ENCODE assay signal across 8 cellular contexts in genomic region chr2:218671077-218671653, GRCh38. TPM values are rescaled to one million over a fixed set of nuclear protein-coding genes. Genes with fewer than 3 reads are reported as not detected.
DNase-seq lines count a peak whose midpoint lies in the region; ATAC-seq and TF ChIP-seq lines count a peak whose summit lies in the region.

No MANE protein-coding gene starts in this region.

- H2AK5ac ChIP-seq in H9 (ENCODE audit: insufficient read length, low read length): no peak overlapping the region

- peaks cover 9 to 29% (median 23%) of the 10 kb centered on the region in 3 experiments; a peak in 6 of 7 replicates for H3K36me3 Mint-ChIP-seq in H9 (ENCODE audit: insufficient read depth in 1 of 3, low read depth in 3 of 3)
- H3K36me3 Mint-ChIP-seq in activated CD4-positive, alpha-beta memory T cell treated with anti-CD3 and anti-CD28 coated beads for 36 hours: peaks cover 2% of the 10 kb centered on the region

- H3K4me1 ChIP-seq in H9 (ENCODE audit: insufficient read depth, low read length) (no peaks in the 10 kb centered on the region), iPS-18a (ENCODE audit: control insufficient read depth, low read depth, low read length) (no peaks in the 10 kb centered on the region), stomach smooth muscle (ENCODE audit: control insufficient read depth, insufficient read depth, low read length) (peaks cover 18% of the 10 kb centered on the region)

- H4K5ac ChIP-seq in H9 (ENCODE audit: insufficient read length, low read depth, low read length): no peak overlapping the region

- H2AFZ ChIP-seq in H9 (ENCODE audit: low read length): no peak overlapping the region

- H3K14ac ChIP-seq in H9 (ENCODE audit: insufficient read depth, low read length): no peak overlapping the region

- no peak overlapping the region for H3K4ac ChIP-seq in H9 (ENCODE audit: low read depth, low read length)

- H4K8ac ChIP-seq in H9 (replicated peaks; ENCODE audit: insufficient read length, low read depth, low read length): no peak overlapping the region

- H2BK5ac ChIP-seq in H9 (ENCODE audit: insufficient read length, low read length): no peak overlapping the region

- H3K4me3 ChIP-seq in iPS-18a (ENCODE audit: low read length): peak overlapping the region; percentile 86
- peak overlapping the region; percentile 93 to 96 for H3K4me3 ChIP-seq in stomach smooth muscle (ENCODE audit: low read length in 2 of 2)

- H3K9me3 ChIP-seq in H9 (ENCODE audit: control insufficient read depth, low read depth, low read length) (no peaks in the 10 kb centered on the region), iPS-18a (ENCODE audit: control insufficient read depth, low read depth, low read length) (no peaks in the 10 kb centered on the region), stomach smooth muscle (ENCODE audit: control insufficient read depth in 2 of 2, low read length in 2 of 2) (no peaks in the 10 kb centered on the region)

- H3K79me2 ChIP-seq in H9 (ENCODE audit: insufficient read depth, low read length): no peaks in the 10 kb centered on the region

- peak overlapping the region; percentile 52 for H3K9ac ChIP-seq in H9 (ENCODE audit: extremely low read depth, insufficient read length, low read length)
- peak overlapping the region; percentile 86 for H3K9ac ChIP-seq in iPS-18a (ENCODE audit: low read length)
- peak overlapping the region; percentile 87 to 89 for H3K9ac ChIP-seq in stomach smooth muscle (ENCODE audit: low read length in 2 of 2)

- H3K4me2 ChIP-seq in H9 (ENCODE audit: insufficient read depth, insufficient read length, low read length): peak overlapping the region; percentile 86

- H3K23me2 ChIP-seq in H9 (ENCODE audit: insufficient read length, low read depth, low read length, poor library complexity, severe bottlenecking): peaks cover 14% of the 10 kb centered on the region

- no peaks in the 10 kb centered on the region for H3K79me1 ChIP-seq in H9 (ENCODE audit: insufficient read depth, low read depth, low read length, poor library complexity, severe bottlenecking)

- no peak overlapping the region for H2BK12ac ChIP-seq in H9 (ENCODE audit: insufficient read length, low read depth, low read length)

- H3T11ph ChIP-seq in H9 (ENCODE audit: low read length): no peak overlapping the region

- no peaks in the 10 kb centered on the region; a peak in 1 of 5 replicates for H3K9me3 Mint-ChIP-seq in H9
- H3K9me3 Mint-ChIP-seq in activated CD4-positive, alpha-beta memory T cell treated with anti-CD3 and anti-CD28 coated beads for 36 hours: no peaks in the 10 kb centered on the region

- intact Hi-C loops in activated CD4-positive, alpha-beta memory T cell treated with anti-CD3 and anti-CD28 coated beads for 36 hours (cut with micrococcal nuclease): loop anchor here (1.0 to 5.0 kb wide), 2 partner anchors 12 to 274 kb away; partner anchors contain the start of genes BCS1L, CTDSP1 and ZNF142

- H3K4me1 Mint-ChIP-seq in H9: peaks cover 12 to 14% of the 10 kb centered on the region in 2 experiments
- peaks cover 22% of the 10 kb centered on the region for H3K4me1 Mint-ChIP-seq in activated CD4-positive, alpha-beta memory T cell treated with anti-CD3 and anti-CD28 coated beads for 36 hours (ENCODE audit: low read depth)

- TF ChIP-seq CTCF in H9 (conservative IDR thresholded peaks at IDR 0.05): no peak

- no peak for ATAC-seq in HG03342 (IDR thresholded peaks at IDR 0.05; ENCODE audit: unreplicated experiment)

- CTCF ChIA-PET in activated CD4-positive, alpha-beta memory T cell treated with anti-CD3 and anti-CD28 coated beads for 36 hours (lab: Charles Lee): interaction anchor here (0.6 to 5.2 kb wide), 9 partner anchors 10 to 227 kb away, joined by 4 to 38 read pairs (median 7); partner anchors contain the start of genes BCS1L, TTLL4 and ZNF142

- no peak overlapping the region for H3K23ac ChIP-seq in H9 (ENCODE audit: insufficient read length, low read depth, low read length)

- no peak overlapping the region for H2BK120ac ChIP-seq in H9 (ENCODE audit: low read depth, low read length, poor library complexity, severe bottlenecking)

- no peak overlapping the region for H4K91ac ChIP-seq in H9 (ENCODE audit: insufficient read length, low read depth, low read length)

- H3K36me3 ChIP-seq in iPS-18a (ENCODE audit: control insufficient read depth, low read depth, low read length) (peaks cover 24% of the 10 kb centered on the region), stomach smooth muscle (ENCODE audit: control insufficient read depth in 2 of 2, insufficient read depth in 2 of 2, low read length in 2 of 2) (peaks cover 5 to 25% of the 10 kb centered on the region in 2 donors)

- no peak overlapping the region for H3K18ac ChIP-seq in H9 (ENCODE audit: insufficient read length, low read depth, low read length)

- H3K56ac ChIP-seq in H9 (ENCODE audit: insufficient read length, low read depth, low read length): no peak overlapping the region

- H3K4me3 Mint-ChIP-seq in H9: peak overlapping the region; percentile 99 to 100
- H3K4me3 Mint-ChIP-seq in activated CD4-positive, alpha-beta memory T cell treated with anti-CD3 and anti-CD28 coated beads for 36 hours: peak overlapping the region; percentile 96

- no peaks in the 10 kb centered on the region; the same call in 1 of the 2 replicates for H3K27me3 Mint-ChIP-seq in H9 (ENCODE audit: low read depth)
- H3K27me3 Mint-ChIP-seq in activated CD4-positive, alpha-beta memory T cell treated with anti-CD3 and anti-CD28 coated beads for 36 hours: no peaks in the 10 kb centered on the region

- no peak overlapping the region for H2BK20ac ChIP-seq in H9 (ENCODE audit: low read depth, low read length, poor library complexity, severe bottlenecking)

- H4K20me1 ChIP-seq in H9 (ENCODE audit: control insufficient read depth, insufficient read depth, insufficient read length): no peaks in the 10 kb centered on the region

- H2BK15ac ChIP-seq in H9 (ENCODE audit: low read depth, low read length): no peak overlapping the region

- POLR2A ChIA-PET in activated CD4-positive, alpha-beta memory T cell treated with anti-CD3 and anti-CD28 coated beads for 36 hours (lab: Charles Lee): interaction anchor here (0.9 to 4.0 kb wide), 4 partner anchors 12 to 226 kb away, joined by 3 to 50 read pairs (median 4); partner anchors contain the start of genes BCS1L and ZNF142

- no peaks in the 10 kb centered on the region for H3K27me3 ChIP-seq in H9 (ENCODE audit: insufficient read depth, low read length)
- no peaks in the 10 kb centered on the region for H3K27me3 ChIP-seq in iPS-18a (ENCODE audit: control insufficient read depth, insufficient read depth, low read length)
- no peaks in the 10 kb centered on the region for H3K27me3 ChIP-seq in stomach smooth muscle (ENCODE audit: control insufficient read depth in 1 of 2, insufficient read depth in 2 of 2, low read length in 2 of 2)

- no CpG with 5 or more reads among the region's 12 CpGs for WGBS in H9 (ENCODE audit: extremely low coverage, insufficient read length, low lambda C conversion rate)

- H3K27ac Mint-ChIP-seq in H9: peak overlapping the region; percentile 84 to 100 (median 99)
- H3K27ac Mint-ChIP-seq in activated CD4-positive, alpha-beta memory T cell treated with anti-CD3 and anti-CD28 coated beads for 36 hours: peak overlapping the region; percentile 89

- DNase-seq in AG08396 (ENCODE audit: low spot score): peak; percentile 16
- DNase-seq in H9: no peak
- DNase-seq in activated CD4-positive, alpha-beta memory T cell treated with anti-CD3 and anti-CD28 coated beads for 36 hours: no peak
- no peak for DNase-seq in NCI-H526 treated with DMSO at 0.1 percent for 48 hours (lab: John Stamatoyannopoulos, UW)
- no peak for DNase-seq in stimulated activated CD4-positive, alpha-beta T cell treated with anti-CD3 and anti-CD28 coated beads, Interleukin-4, amount 100 ng/mL, for 4 hours

- no peak overlapping the region for H3K27ac ChIP-seq in H9 (ENCODE audit: insufficient read length, low read depth, low read length)
- H3K27ac ChIP-seq in iPS-18a (ENCODE audit: low read length): no peak overlapping the region
- peak overlapping the region; percentile 79 for H3K27ac ChIP-seq in stomach smooth muscle (ENCODE audit: low read length)

RNA-seq across cellular contexts. Expression of gene RNF25, which starts 0.6 kb away (rescaled TPM):
- 35.3 and 40.7 TPM in 2 replicates for total RNA-seq in H9 (2021)
- total RNA-seq in activated CD4-positive, alpha-beta memory T cell treated with anti-CD3 and anti-CD28 coated beads for 36 hours: 10 to 100 TPM; 15.2 to 15.6 TPM

RNA-seq across cellular contexts. Expression of gene STK36, which starts 0.7 kb away (rescaled TPM):
- 32.7 and 38.7 TPM in 2 replicates for total RNA-seq in H9 (2021)
- total RNA-seq in activated CD4-positive, alpha-beta memory T cell treated with anti-CD3 and anti-CD28 coated beads for 36 hours: 10 to 100 TPM; 15.9 to 19.0 TPM

RNA-seq across cellular contexts. Expression of gene BCS1L, which starts 11.7 kb away (rescaled TPM):
- 39.1 and 44.1 TPM in 2 replicates for total RNA-seq in H9 (2021)
- total RNA-seq in activated CD4-positive, alpha-beta memory T cell treated with anti-CD3 and anti-CD28 coated beads for 36 hours: 10 to 100 TPM; 57.1 to 64.5 TPM

RNA-seq across cellular contexts. Expression of gene ZNF142, which starts 11.7 kb away (rescaled TPM):
- total RNA-seq in H9 (2021): 41.4 and 43.4 TPM in 2 replicates
- 10 to 100 TPM; 33.7 to 34.8 TPM for total RNA-seq in activated CD4-positive, alpha-beta memory T cell treated with anti-CD3 and anti-CD28 coated beads for 36 hours

RNA-seq across cellular contexts. Expression of gene TTLL4, which starts 39.5 kb away (rescaled TPM):
- 91.4 and 96.4 TPM in 2 replicates for total RNA-seq in H9 (2021)
- total RNA-seq in activated CD4-positive, alpha-beta memory T cell treated with anti-CD3 and anti-CD28 coated beads for 36 hours: 10 to 100 TPM; 30.1 to 32.1 TPM
